Comparison of ENCODE assay signal across 8 cellular contexts in the genomic region with DNA sequence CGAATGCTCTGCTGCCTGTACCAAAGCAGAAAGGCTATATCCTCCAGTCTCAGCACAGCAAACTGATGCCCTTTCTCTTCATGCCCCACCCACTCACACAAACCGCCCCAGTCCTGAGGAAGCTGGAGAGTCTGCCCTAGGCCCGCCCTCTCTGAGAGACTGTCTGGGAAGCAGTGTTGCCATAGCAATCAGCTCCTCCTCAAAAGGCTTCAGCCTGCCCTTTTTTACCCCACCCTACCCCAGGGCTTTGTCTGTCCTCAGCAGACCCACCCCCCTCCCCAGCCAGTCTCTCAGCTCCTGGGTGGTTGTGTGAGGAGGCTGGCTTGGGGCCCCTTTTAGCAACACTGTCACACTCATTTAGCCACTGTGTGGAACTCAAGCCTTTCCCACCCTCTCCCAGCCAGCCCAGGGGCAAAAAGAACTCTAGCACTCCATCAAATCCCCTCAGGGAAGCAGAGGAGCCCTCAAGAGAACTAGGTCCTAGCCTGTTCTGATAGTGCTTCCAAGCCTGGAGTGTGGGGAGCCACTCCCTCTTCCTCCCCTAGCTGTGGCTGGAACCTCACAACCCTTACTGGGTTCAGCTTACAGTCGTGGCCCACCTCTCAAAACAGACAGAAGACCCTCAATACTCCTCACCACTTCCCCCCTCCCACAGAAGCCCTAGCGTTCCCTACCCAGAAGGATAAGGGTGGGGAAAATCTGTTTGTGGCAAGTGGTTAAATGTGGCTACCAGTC. TPM values are rescaled to one million over a fixed set of nuclear protein-coding genes. Genes with fewer than 3 reads are reported as not detected.
DNase-seq lines count a peak whose midpoint lies in the region; ATAC-seq and TF ChIP-seq lines count a peak whose summit lies in the region.

No MANE protein-coding gene starts in this region.

- intact Hi-C loops in Right ventricle myocardium inferior (cut with DNase I) = loop anchor here (5.0 to 10.0 kb wide), 2 partner anchors 441 to 488 kb away; no protein-coding TSS in a partner anchor

- H3K9me3 Mint-ChIP-seq in activated naive CD8-positive, alpha-beta T cell (ENCODE audit: low read depth) = no peaks in the 10 kb centered on the region

- H3K27me3 Mint-ChIP-seq in activated naive CD8-positive, alpha-beta T cell = no peaks in the 10 kb centered on the region

- peaks cover 62% of the 10 kb centered on the region for H3K4me1 Mint-ChIP-seq in activated naive CD8-positive, alpha-beta T cell (ENCODE audit: low read depth)

- peak overlapping the region; percentile 77 for H3K27ac Mint-ChIP-seq in activated naive CD8-positive, alpha-beta T cell

- TF ChIP-seq CTCF in omental fat pad (IDR thresholded peaks at IDR 0.05) = no peak

- peak overlapping the region; percentile 91 for H3K4me3 Mint-ChIP-seq in activated naive CD8-positive, alpha-beta T cell

- no peaks in the 10 kb centered on the region for H3K36me3 Mint-ChIP-seq in activated naive CD8-positive, alpha-beta T cell

- DNase-seq in DMS79 (lab: John Stamatoyannopoulos, UW) = peak; percentile 75
- DNase-seq in KG1 (lab: John Stamatoyannopoulos, UW) = peak; percentile 19
- peak; percentile 93 for DNase-seq in SIG-M5 treated with dmso at 0.1 percent for 504 hours (lab: John Stamatoyannopoulos, UW; ENCODE audit: unreplicated experiment)
- peak; percentile 93 for DNase-seq in Right ventricle myocardium inferior (ENCODE audit: missing footprints)
- DNase-seq in omental fat pad (ENCODE audit: low spot score) = peak; percentile 39
- DNase-seq in ureter (ENCODE audit: low spot score) = peak; percentile 85
- DNase-seq in NCI-H1092 treated with DMSO at 0.1 percent for 48 hours (lab: John Stamatoyannopoulos, UW) = no peak

- ATAC-seq in Right ventricle myocardium inferior = peak; percentile 40
- peak; percentile 26 for ATAC-seq in omental fat pad (ENCODE audit: low FRiP score)

RNA-seq across cellular contexts. Expression of a gene that starts 1.4 kb away (rescaled TPM):
- 15.5 TPM for total RNA-seq in Right ventricle myocardium inferior
- 10 to 100 TPM; 14.9 to 22.9 (median 20.5) TPM for total RNA-seq in omental fat pad
- 11.5 TPM for total RNA-seq in ureter

RNA-seq across cellular contexts. Expression of a gene that starts 11.3 kb away (rescaled TPM):
- total RNA-seq in Right ventricle myocardium inferior = 156 TPM
- total RNA-seq in omental fat pad = 100 to 1,000 TPM in 2 of 4 donors, 10 to 100 TPM in 2; 77.6 to 108 (median 89.9) TPM
- 100 TPM for total RNA-seq in ureter

RNA-seq across cellular contexts. Expression of a gene that starts 17.9 kb away (rescaled TPM):
- total RNA-seq in Right ventricle myocardium inferior = 8.5 TPM
- total RNA-seq in omental fat pad = 10 to 100 TPM; 11.4 to 16.6 (median 13.3) TPM
- total RNA-seq in ureter = 35.2 TPM

RNA-seq across cellular contexts. Expression of a gene that starts 34.5 kb away (rescaled TPM):
- total RNA-seq in Right ventricle myocardium inferior (4.2 TPM), omental fat pad (10 to 100 TPM in 3 of 4 donors, 1 to 10 TPM in 1; 8.1 to 20.0 (median 14.1) TPM), ureter (19.3 TPM)

RNA-seq across cellular contexts. Expression of a gene that starts 41.9 kb away (rescaled TPM):
- total RNA-seq in Right ventricle myocardium inferior (258 TPM), omental fat pad (100 to 1,000 TPM; 175 to 317 (median 207) TPM), ureter (217 TPM)
